ENCODE assay signal across 17 cellular contexts in genomic region chr18:76992226-76993084, GRCh38.
DNase-seq lines count a peak whose midpoint lies in the region; ATAC-seq, FAIRE-seq and TF ChIP-seq lines count a peak whose summit lies in the region.
"Had no signal": no experiment of that assay in that cellular context is flagged by ENCODE, and none has a peak within 500 bp of the region (broad histone marks: within the 10 kb centered on the region; RNA-seq: fewer than 3 reads in every experiment).

No MANE protein-coding gene starts in this region.

- peak; percentile 33 for DNase-seq in D341Med (ENCODE audit: low spot score)
- peak; percentile 70 for DNase-seq in WERI-Rb-1
- no peak for DNase-seq in HepG2 (ENCODE audit: low spot score)
- peak; percentile 55 for DNase-seq in spleen
- DNase-seq in left ventricle myocardium inferior = no peak
- DNase-seq in C1 segment of cervical spinal cord (lab: John Stamatoyannopoulos, UW) = no peak
- DNase-seq in Ammon's horn (ENCODE audit: low spot score) = no peak
- no peak for DNase-seq in NCI-H1105 (lab: John Stamatoyannopoulos, UW)
- DNase-seq: CD4-positive, CD25-positive, alpha-beta regulatory T cell; DMS79 treated with DMSO at 0.1 percent for 48 hours; HCEC 1CT; NCI-H1436 treated with DMSO at 0.1 percent for 48 hours; NCI-H2227 treated with DMSO at 0.1 percent for 48 hours; NCI-H526; PC-3 had no signal

- no peak for TF ChIP-seq EP300 in HepG2 (IDR thresholded peaks at IDR 0.05; ENCODE audit: low read depth in 2 of 2, low read length in 2 of 2)
- no peak for TF ChIP-seq EP300 in HepG2 (CRISPR knock-in tag; IDR thresholded peaks at IDR 0.05; ENCODE audit: borderline replicate concordance)

- H3K9ac ChIP-seq in HepG2 (ENCODE audit: insufficient read depth, low read depth, low read length) = no peak overlapping the region

- H3K36me3 ChIP-seq in WERI-Rb-1 (no peaks in the 10 kb centered on the region), HepG2 (replicated peaks in 1 of 2; ENCODE audit: control insufficient read depth in 1 of 2, insufficient read depth in 2 of 2, low read length in 2 of 2) (no peaks in the 10 kb centered on the region), spleen (no peaks in the 10 kb centered on the region), left ventricle myocardium inferior (no peaks in the 10 kb centered on the region)

- no peak overlapping the region for H2AFZ ChIP-seq in HepG2 (ENCODE audit: low read length)

- H3K27me3 ChIP-seq in WERI-Rb-1 (ENCODE audit: insufficient read depth, low read depth, severe bottlenecking) = no peaks in the 10 kb centered on the region
- no peaks in the 10 kb centered on the region; a peak in 1 of 5 replicates for H3K27me3 ChIP-seq in HepG2 (ENCODE audit: control insufficient read depth in 1 of 2, insufficient read depth in 2 of 2, low read length in 2 of 2)
- H3K27me3 ChIP-seq in spleen (replicated peaks in 1 of 7) = no peaks in the 10 kb centered on the region
- H3K27me3 ChIP-seq in left ventricle myocardium inferior (ENCODE audit: low read depth) = no peaks in the 10 kb centered on the region

- TF ChIP-seq RAD21 in HepG2 (CRISPR knock-in tag; IDR thresholded peaks at IDR 0.05) = no peak

- no peak for TF ChIP-seq CTCF in WERI-Rb-1 (IDR thresholded peaks at IDR 0.05; ENCODE audit: low read depth, low read length)
- TF ChIP-seq CTCF in HepG2 (CRISPR knock-in tag; IDR thresholded peaks at IDR 0.05) = no peak
- no peak for TF ChIP-seq CTCF in spleen (IDR thresholded peaks at IDR 0.05 in 8 of 11, conservative IDR thresholded peaks at IDR 0.05 in 3 of 11)
- TF ChIP-seq CTCF in left ventricle myocardium inferior (IDR thresholded peaks at IDR 0.05; ENCODE audit: borderline replicate concordance) = no peak

- H3K4me1 ChIP-seq in HepG2 (ENCODE audit: insufficient read depth, low read length) (peaks cover 32% of the 10 kb centered on the region), spleen (peaks cover 0 to 9% (median 1%) of the 10 kb centered on the region in 6 donors), left ventricle myocardium inferior (no peaks in the 10 kb centered on the region)

- intact Hi-C loops in HepG2 (cut with micrococcal nuclease; ENCODE audit: unreplicated experiment) (no loop called here), spleen (cut with DNase I; ENCODE audit: low total_unique reads) (no loop called here), left ventricle myocardium inferior (cut with micrococcal nuclease) (no loop called here)

- H3K4me2 ChIP-seq in HepG2 (ENCODE audit: low read depth, low read length) = peak overlapping the region; percentile 11; the same call in 1 of the 2 replicates

- peak overlapping the region; percentile 2; the same call in 1 of the 2 replicates for H3K4me3 ChIP-seq in WERI-Rb-1 (ENCODE audit: low read depth, low read length)
- no peak overlapping the region for H3K4me3 ChIP-seq in HepG2 (replicated peaks in 1 of 3; ENCODE audit: insufficient read depth in 1 of 3, low read depth in 2 of 3, low read length in 3 of 3)
- no peak overlapping the region for H3K4me3 ChIP-seq in spleen
- no peak overlapping the region for H3K4me3 ChIP-seq in left ventricle myocardium inferior

- H3K79me2 ChIP-seq in HepG2 (ENCODE audit: insufficient read depth, low read length) = no peaks in the 10 kb centered on the region

- POLR2A ChIA-PET in HepG2 (lab: Yijun Ruan, JAX) = interaction anchor here (0.8 kb wide), 1 partner anchor 8 kb away, joined by 3 read pairs; no protein-coding TSS in a partner anchor

- H4K20me1 ChIP-seq in HepG2 (ENCODE audit: insufficient read depth, low read length) = no peaks in the 10 kb centered on the region

- peak; percentile 18 for ATAC-seq in HepG2
- ATAC-seq: PC-3 had no signal

- H3K27ac ChIP-seq in WERI-Rb-1 = no peak overlapping the region
- H3K27ac ChIP-seq in HepG2 (ENCODE audit: extremely low read length, insufficient read depth, low read length) = no peak overlapping the region
- H3K27ac ChIP-seq in spleen = no peak overlapping the region
- no peak overlapping the region for H3K27ac ChIP-seq in left ventricle myocardium inferior (replicated peaks)

- in situ Hi-C loops in HepG2 (cut with HindIII; ENCODE audit: extremely low pct_ligation_motif_present, low pct_unique_long_range_greater_than_20kb) = loop anchor here (10.0 kb wide), 2 partner anchors 212 to 662 kb away; no protein-coding TSS in a partner anchor

- TF ChIP-seq POLR2A in HepG2 (IDR thresholded peaks at IDR 0.05; ENCODE audit: insufficient read depth in 1 of 2, low read depth in 2 of 2, low read length in 2 of 2) = no peak
- TF ChIP-seq POLR2A in spleen (IDR thresholded peaks at IDR 0.05) = no peak

- H3K9me3 ChIP-seq in WERI-Rb-1 (ENCODE audit: severe bottlenecking) (no peaks in the 10 kb centered on the region), HepG2 (ENCODE audit: low read length) (no peaks in the 10 kb centered on the region), spleen (no peaks in the 10 kb centered on the region), left ventricle myocardium inferior (replicated peaks) (peaks cover 4% of the 10 kb centered on the region)

- WGBS in HepG2 (ENCODE audit: low lambda C conversion rate) = 66% methylated on average over 16 of the region's 17 CpGs
- 87 to 92% (median 90%) methylated on average over 17 of the region's 17 CpGs for WGBS in spleen, 5 donors

- no peak for FAIRE-seq in HepG2 (lab: Jason Lieb, UNC)
- FAIRE-seq: G401.6, GM12892 had no signal

- BruUV-seq in HepG2 (replicated peaks; lab: Mats Ljungman, UMichigan) = no TSS peak

- CTCF ChIA-PET in HepG2 (lab: Yijun Ruan, JAX; ENCODE audit: low intra/inter-chr PET ratio, low total read pairs) = no interaction called here

TF ChIP-seq in HepG2, 621 proteins besides CTCF, POLR2A, EP300 and RAD21 (continues in another document):
- TF ChIP-seq ZNF260 (CRISPR knock-in tag; IDR thresholded peaks at IDR 0.05; ENCODE audit: borderline replicate concordance, low read depth) (no peak), SKIL (CRISPR knock-in tag; IDR thresholded peaks at IDR 0.05; ENCODE audit: borderline replicate concordance) (no peak), ZBTB42 (CRISPR knock-in tag; IDR thresholded peaks at IDR 0.05) (no peak), ZNF550 (CRISPR knock-in tag; IDR thresholded peaks at IDR 0.05; ENCODE audit: borderline replicate concordance) (no peak), ZNF101 (CRISPR knock-in tag; IDR thresholded peaks at IDR 0.05; ENCODE audit: borderline replicate concordance, low read depth) (no peak), KDM1A (CRISPR knock-in tag; IDR thresholded peaks at IDR 0.05) (no peak), NFE2L1 (CRISPR knock-in tag; IDR thresholded peaks at IDR 0.05; ENCODE audit: borderline replicate concordance) (no peak), THRA (CRISPR knock-in tag; IDR thresholded peaks at IDR 0.05; ENCODE audit: borderline replicate concordance) (no peak), HIVEP1 (CRISPR knock-in tag; IDR thresholded peaks at IDR 0.05) (no peak), SIX4 (CRISPR knock-in tag; IDR thresholded peaks at IDR 0.05) (no peak), TSC22D2 (CRISPR knock-in tag; IDR thresholded peaks at IDR 0.05; ENCODE audit: borderline replicate concordance) (no peak), NFE2L2 (IDR thresholded peaks at IDR 0.05; ENCODE audit: low read length) (no peak), ZNF776 (CRISPR knock-in tag; IDR thresholded peaks at IDR 0.05) (no peak), PHF20 (CRISPR knock-in tag; IDR thresholded peaks at IDR 0.05) (no peak), NRL (CRISPR knock-in tag; IDR thresholded peaks at IDR 0.05; ENCODE audit: borderline replicate concordance) (no peak), KDM5A (IDR thresholded peaks at IDR 0.05; ENCODE audit: borderline replicate concordance, low read length) (no peak)

Comparison
In these comparisons a context has a peak if more than half of its experiments do, and no peak if none do; other contexts are left out.
1. DNase-seq: peak in D341Med (single experiment), WERI-Rb-1 (single experiment) and spleen (single experiment); none in HepG2 (single experiment), left ventricle myocardium inferior (single experiment), C1 segment of cervical spinal cord (0 of 14), Ammon's horn (single experiment) and NCI-H1105 (single experiment).